ENCODE assay signal across 10 cellular contexts in genomic region chr1:162829268-162829667, GRCh38. TPM values are rescaled to one million over a fixed set of nuclear protein-coding genes. Genes with fewer than 3 reads are reported as not detected.
"Had no signal": no experiment of that assay in that cellular context is flagged by ENCODE, and none has a peak within 500 bp of the region (broad histone marks: within the 10 kb centered on the region; RNA-seq: fewer than 3 reads in every experiment).

No MANE protein-coding gene starts in this region.

- FAIRE-seq: HTR-8/SVneo had no signal

- H3K9ac ChIP-seq: KMS-11 had no signal

- H3K4me2 ChIP-seq: KMS-11 had no signal

- DNase-seq: IMR-90, Karpas-422, Kasumi-1, KBM-7, KG1 had no signal

- H3K27ac ChIP-seq: HL-60, KMS-11 had no signal

RNA-seq across cellular contexts. Expression of gene CCDC190, which starts 31.7 kb away (rescaled TPM):
- total RNA-seq: HT-29 had no signal
- polyA plus RNA-seq: IgD-negative memory B cell had no signal
